ENCODE assay signal across 10 cellular contexts in the genomic region with DNA sequence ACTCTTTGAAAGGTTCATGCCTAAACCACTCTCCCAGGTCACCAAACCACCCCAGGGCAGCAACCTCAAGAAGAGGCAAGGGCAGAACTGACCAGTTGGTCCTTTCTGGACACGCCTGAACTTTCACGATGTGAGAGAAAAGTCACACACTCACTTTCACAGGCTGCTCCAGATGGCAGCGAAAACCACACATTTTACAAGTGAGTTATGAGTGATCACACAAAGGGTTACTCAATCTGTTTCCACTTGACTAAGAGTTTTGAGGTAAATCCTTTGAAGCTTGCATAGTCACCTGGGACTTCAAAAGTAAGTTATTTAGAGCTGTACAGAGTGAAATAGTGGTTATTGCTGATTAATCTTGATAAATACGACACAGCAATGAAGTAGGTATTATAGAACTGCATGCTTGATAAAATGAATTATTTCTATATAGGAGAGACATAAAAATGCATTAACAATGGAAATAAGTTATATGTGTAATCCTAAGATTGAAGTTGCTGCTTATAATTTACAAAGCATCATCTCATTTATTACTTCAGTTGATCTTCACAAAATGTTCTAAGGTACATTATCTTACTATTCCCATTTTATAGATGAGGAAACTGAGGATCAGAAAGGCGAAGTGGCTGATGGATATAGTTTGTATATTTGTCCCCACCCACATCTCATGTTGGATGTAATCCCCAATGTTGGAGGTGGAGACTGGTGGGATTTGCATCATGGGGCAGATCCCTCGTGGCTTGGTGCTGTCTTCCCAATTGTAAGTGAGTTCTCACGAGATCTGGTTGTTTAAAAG.
DNase-seq lines count a peak whose midpoint lies in the region; ATAC-seq and TF ChIP-seq lines count a peak whose summit lies in the region.
"Had no signal": no experiment of that assay in that cellular context is flagged by ENCODE, and none has a peak within 500 bp of the region (broad histone marks: within the 10 kb centered on the region; RNA-seq: fewer than 3 reads in every experiment).

No MANE protein-coding gene starts in this region.

- TF ChIP-seq CTCF in epithelial cell of esophagus (IDR thresholded peaks at IDR 0.05; ENCODE audit: insufficient read depth, low read depth, low read length, missing control alignments) = no peak

- ATAC-seq in GM18520 (IDR thresholded peaks at IDR 0.05; ENCODE audit: unreplicated experiment) (peak; percentile 91), GM19468 (IDR thresholded peaks at IDR 0.05; ENCODE audit: extremely low read depth, unreplicated experiment) (peak; percentile 93), HG03175 (IDR thresholded peaks at IDR 0.05; ENCODE audit: unreplicated experiment) (peak; percentile 88)

- H3K4me3 ChIP-seq in epithelial cell of esophagus (ENCODE audit: low read length) = no peak overlapping the region
- H3K4me3 ChIP-seq: smooth muscle cell had no signal

- DNase-seq in epithelial cell of esophagus (ENCODE audit: low read depth) (peak; percentile 72), NCI-H146 (lab: John Stamatoyannopoulos, UW) (no peak), DMS79 treated with DMSO at 0.1 percent for 48 hours (lab: John Stamatoyannopoulos, UW) (no peak)
- DNase-seq in activated effector memory CD4-positive, alpha-beta T cell treated with anti-CD3 and anti-CD28 coated beads, Interleukin-2, amount 50 U/mL, for 16 hours = no peak
- DNase-seq: cerebellar nuclear complex, NCI-H1694 had no signal
